11 cellular contexts compared by ENCODE assay signal in the genomic region with DNA sequence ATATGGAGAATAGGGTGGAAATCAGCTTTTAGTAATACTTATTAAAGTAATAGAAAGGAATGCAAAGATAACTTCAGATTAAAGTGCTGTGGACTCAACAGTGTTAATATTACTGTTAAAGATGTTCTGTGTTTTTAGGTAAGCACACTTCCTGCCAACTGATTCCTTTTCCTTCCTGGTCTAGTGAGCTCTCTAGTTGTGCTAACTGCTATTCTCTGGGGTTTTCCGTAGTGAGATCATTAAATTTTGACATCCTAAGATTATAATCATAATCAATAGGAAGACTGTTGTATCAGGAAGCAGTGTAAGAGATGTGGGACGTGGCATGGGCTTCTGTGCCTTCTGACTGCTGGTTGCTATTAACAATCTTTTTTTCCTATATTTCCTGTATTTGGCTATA. TPM values are rescaled to one million over a fixed set of nuclear protein-coding genes. Genes with fewer than 3 reads are reported as not detected.
DNase-seq lines count a peak whose midpoint lies in the region; ATAC-seq and TF ChIP-seq lines count a peak whose summit lies in the region.
"Had no signal": no experiment of that assay in that cellular context is flagged by ENCODE, and none has a peak within 500 bp of the region (broad histone marks: within the 10 kb centered on the region; RNA-seq: fewer than 3 reads in every experiment).

No MANE protein-coding gene starts in this region.

- H3K36me3 ChIP-seq in effector memory CD4-positive, alpha-beta T cell (ENCODE audit: control insufficient read depth, insufficient read depth, low read length), result no peaks in the 10 kb centered on the region
- H3K36me3 ChIP-seq in osteoblast (ENCODE audit: insufficient read depth, low read length), result no peaks in the 10 kb centered on the region

- H2AFZ ChIP-seq in osteoblast (ENCODE audit: low read length), result no peak overlapping the region

- H4K20me1 ChIP-seq in osteoblast (ENCODE audit: insufficient read depth, low read length), result no peaks in the 10 kb centered on the region

- H3K27me3 ChIP-seq in effector memory CD4-positive, alpha-beta T cell (replicated peaks; ENCODE audit: control insufficient read depth, insufficient read depth, low read length, poor library complexity, severe bottlenecking), result no peaks in the 10 kb centered on the region
- no peaks in the 10 kb centered on the region for H3K27me3 ChIP-seq in osteoblast (ENCODE audit: insufficient read depth, low read length)

- peak overlapping the region; percentile 96 for H3K27ac ChIP-seq in effector memory CD4-positive, alpha-beta T cell (ENCODE audit: insufficient read depth, low read length, poor library complexity, severe bottlenecking)
- H3K27ac ChIP-seq in osteoblast (ENCODE audit: low read depth, low read length), result peak overlapping the region; percentile 95

- H3K4me3 ChIP-seq in GM12865 (ENCODE audit: low read depth, low read length) (peak overlapping the region; percentile 85), osteoblast (ENCODE audit: insufficient read depth, low read length) (no peak overlapping the region)
- H3K4me3 ChIP-seq in effector memory CD4-positive, alpha-beta T cell (ENCODE audit: insufficient read depth, low read depth, low read length, poor library complexity, severe bottlenecking), result peak overlapping the region; percentile 93

- no peak for TF ChIP-seq CTCF in GM12865 (IDR thresholded peaks at IDR 0.05; ENCODE audit: insufficient read depth, low read depth, low read length, missing control alignments)
- TF ChIP-seq CTCF in osteoblast (IDR thresholded peaks at IDR 0.05; ENCODE audit: extremely low read depth, low read depth, low read length), result no peak

- H3K79me2 ChIP-seq in osteoblast (ENCODE audit: insufficient read depth, low read length), result peaks cover 67% of the 10 kb centered on the region

- peak overlapping the region; percentile 89 for H3K4me2 ChIP-seq in osteoblast (ENCODE audit: insufficient read depth, low read length)

- ATAC-seq in HG03139 (IDR thresholded peaks at IDR 0.05; ENCODE audit: unreplicated experiment), result no peak
- no peak for ATAC-seq in GM19463 (IDR thresholded peaks at IDR 0.05; ENCODE audit: unreplicated experiment)

- peak; percentile 45 for DNase-seq in GM12865 (ENCODE audit: low read depth)
- peak; percentile 58 for DNase-seq in OCI-M1 (lab: John Stamatoyannopoulos, UW)
- peak; percentile 4 to 24 (median 12) for DNase-seq in effector memory CD4-positive, alpha-beta T cell
- no peak for DNase-seq in osteoblast (ENCODE audit: insufficient read length, low spot score, missing footprints)
- no peak for DNase-seq in SK-N-DZ (ENCODE audit: low spot score)
- DNase-seq in DMS114 treated with DMSO at 0.1 percent for 48 hours (lab: John Stamatoyannopoulos, UW; ENCODE audit: unreplicated experiment), result no peak
- DNase-seq: activated CD8-positive, alpha-beta memory T cell treated with anti-CD3 and anti-CD28 coated beads, Interleukin-2, amount 50 U/mL, for 48 hours; hippocampal formation; NCI-H69 had no signal

- H3K4me1 ChIP-seq in effector memory CD4-positive, alpha-beta T cell (ENCODE audit: control insufficient read depth, insufficient read depth, low read length, poor library complexity, severe bottlenecking), result peaks cover 10% of the 10 kb centered on the region
- H3K4me1 ChIP-seq in osteoblast (ENCODE audit: insufficient read depth, low read length), result peaks cover 14% of the 10 kb centered on the region

- no peaks in the 10 kb centered on the region for H3K9me3 ChIP-seq in effector memory CD4-positive, alpha-beta T cell (ENCODE audit: control insufficient read depth, low read length)
- H3K9me3 ChIP-seq in osteoblast (ENCODE audit: low read depth, low read length), result no peaks in the 10 kb centered on the region

RNA-seq across cellular contexts. Expression of a gene that starts 1.2 kb away (rescaled TPM):
- total RNA-seq in osteoblast, result 2.7 and 3.3 TPM in 2 replicates
- 0.14 TPM in 1 of 2 replicates, not detected in the other for polyA plus RNA-seq in SK-N-DZ (2014; cell fraction: cytosol; rRNA removed)
- not detected in 2 replicates for polyA plus RNA-seq in SK-N-DZ (2014; cell fraction: nucleus; rRNA removed)

RNA-seq across cellular contexts. Expression of a gene that starts 1.6 kb away (rescaled TPM):
- total RNA-seq in osteoblast, result 6.9 and 7.7 TPM in 2 replicates
- 6.9 and 8.9 TPM in 2 replicates for polyA plus RNA-seq in SK-N-DZ (2014; cell fraction: cytosol; rRNA removed)
- 5.2 TPM in 2 replicates for polyA plus RNA-seq in SK-N-DZ (2014; cell fraction: nucleus; rRNA removed)

Comparison
In these comparisons a context has a peak if more than half of its experiments do, and no peak if none do; other contexts are left out.
1. DNase-seq: peak in GM12865 (single experiment), OCI-M1 (single experiment) and effector memory CD4-positive, alpha-beta T cell (3 of 3); none in osteoblast (single experiment), SK-N-DZ (single experiment) and DMS114 treated with DMSO at 0.1 percent for 48 hours (single experiment).